19 cellular contexts compared by ENCODE assay signal in the genomic region with DNA sequence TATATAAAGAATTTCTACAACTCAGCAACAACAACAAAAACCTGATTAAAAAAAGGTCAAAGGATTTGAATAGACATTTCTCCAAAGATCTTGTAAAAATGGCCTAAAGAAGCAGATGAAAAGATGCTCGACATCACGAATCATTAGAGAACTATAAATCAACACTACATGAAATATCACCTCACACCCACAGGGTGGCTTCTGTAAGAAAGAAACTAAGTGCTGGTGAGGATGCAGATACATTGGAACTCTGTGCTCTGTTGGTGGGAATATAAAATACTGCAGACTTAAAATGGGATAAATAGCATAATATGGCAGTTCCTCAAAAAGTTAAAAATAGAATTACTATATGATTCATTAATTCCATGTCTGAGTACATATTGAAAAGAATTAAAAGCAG.
"Had no signal": no experiment of that assay in that cellular context is flagged by ENCODE, and none has a peak within 500 bp of the region (broad histone marks: within the 10 kb centered on the region; RNA-seq: fewer than 3 reads in every experiment).

No MANE protein-coding gene starts in this region.

- H3K36me3 Mint-ChIP-seq: activated CD8-positive, alpha-beta memory T cell treated with anti-CD3 and anti-CD28 coated beads, Interleukin-2, amount 10 ng/mL, durations not matched to agents 7 days and 5 days; activated naive CD8-positive, alpha-beta T cell; memory B cell; naive thymus-derived CD4-positive, alpha-beta T cell; neural progenitor cell had no signal

- H3K4me1 Mint-ChIP-seq: activated CD4-positive, alpha-beta memory T cell treated with anti-CD3 and anti-CD28 coated beads, Interleukin-2, amount 10 ng/mL, durations not matched to agents 7 days and 5 days; activated CD4-positive, alpha-beta T cell treated with anti-CD3 and anti-CD28 coated beads for 36 hours; activated CD8-positive, alpha-beta memory T cell treated with anti-CD3 and anti-CD28 coated beads, Interleukin-2, amount 10 ng/mL, durations not matched to agents 7 days and 5 days; memory B cell had no signal

- H3K4me3 Mint-ChIP-seq: activated CD4-positive, alpha-beta memory T cell treated with anti-CD3 and anti-CD28 coated beads, Interleukin-2, amount 10 ng/mL, durations not matched to agents 7 days and 5 days; activated CD4-positive, alpha-beta T cell treated with anti-CD3 and anti-CD28 coated beads for 36 hours; activated CD8-positive, alpha-beta memory T cell treated with anti-CD3 and anti-CD28 coated beads, Interleukin-2, amount 10 ng/mL, durations not matched to agents 7 days and 5 days; activated naive CD8-positive, alpha-beta T cell; memory B cell; naive thymus-derived CD4-positive, alpha-beta T cell; neural progenitor cell; T-helper 2 cell treated with Interferon-gamma antibody and Interleukin-4, amounts not matched to agents 5 μg/mL and 100 μg/mL, for 36 hours had no signal

- H2AFZ ChIP-seq: neural progenitor cell had no signal

- H3K9ac ChIP-seq: neural progenitor cell had no signal

- H3K27ac Mint-ChIP-seq: activated CD4-positive, alpha-beta memory T cell treated with anti-CD3 and anti-CD28 coated beads, Interleukin-2, amount 10 ng/mL, durations not matched to agents 7 days and 5 days; activated CD4-positive, alpha-beta T cell treated with anti-CD3 and anti-CD28 coated beads for 36 hours; activated CD8-positive, alpha-beta memory T cell treated with anti-CD3 and anti-CD28 coated beads, Interleukin-2, amount 10 ng/mL, durations not matched to agents 7 days and 5 days; activated naive CD8-positive, alpha-beta T cell; memory B cell; naive thymus-derived CD4-positive, alpha-beta T cell; neural progenitor cell; T-helper 2 cell treated with Interferon-gamma antibody and Interleukin-4, amounts not matched to agents 5 μg/mL and 100 μg/mL, for 36 hours had no signal

- H3K4me1 ChIP-seq: neural progenitor cell, prostate gland, right atrium auricular region, tibial artery had no signal

- H3K4me2 ChIP-seq: neural progenitor cell had no signal

- H3K9me3 ChIP-seq: heart right ventricle, prostate gland, right atrium auricular region, tibial artery had no signal

- H3K4me3 ChIP-seq: cardiac muscle cell, dorsolateral prefrontal cortex, heart right ventricle, neural progenitor cell, prostate gland, right atrium auricular region, tibial artery had no signal

- H3K27me3 Mint-ChIP-seq: activated CD4-positive, alpha-beta T cell treated with anti-CD3 and anti-CD28 coated beads for 36 hours; activated naive CD8-positive, alpha-beta T cell had no signal

- H3K9me3 Mint-ChIP-seq: activated CD4-positive, alpha-beta memory T cell treated with anti-CD3 and anti-CD28 coated beads, Interleukin-2, amount 10 ng/mL, durations not matched to agents 7 days and 5 days; memory B cell; naive thymus-derived CD4-positive, alpha-beta T cell; neural progenitor cell; T-helper 2 cell treated with Interferon-gamma antibody and Interleukin-4, amounts not matched to agents 5 μg/mL and 100 μg/mL, for 36 hours had no signal

- H3K36me3 ChIP-seq: cardiac muscle cell, heart right ventricle, neural progenitor cell, prostate gland, right atrium auricular region, tibial artery had no signal

- H3K27me3 ChIP-seq: cardiac muscle cell, dorsolateral prefrontal cortex, heart right ventricle, neural progenitor cell, right atrium auricular region, tibial artery had no signal

- DNase-seq: activated CD4-positive, alpha-beta memory T cell treated with anti-CD3 and anti-CD28 coated beads, Interleukin-2, amount 10 ng/mL, durations not matched to agents 7 days and 5 days; activated CD4-positive, alpha-beta T cell treated with anti-CD3 and anti-CD28 coated beads for 36 hours; activated CD8-positive, alpha-beta memory T cell treated with anti-CD3 and anti-CD28 coated beads, Interleukin-2, amount 10 ng/mL, durations not matched to agents 7 days and 5 days; dorsolateral prefrontal cortex; erythroblast; heart right ventricle; naive thymus-derived CD4-positive, alpha-beta T cell; stimulated activated CD4-positive, alpha-beta T cell treated with anti-CD3 and anti-CD28 coated beads, Interleukin-12 subunit alpha, Interleukin-12 subunit beta, amount 100 ng/mL, for 4 hours; stimulated activated CD4-positive, alpha-beta T cell treated with anti-CD3 and anti-CD28 coated beads, Interleukin-1b, Interleukin-23, amount 100 ng/mL, for 48 hours; stimulated activated naive CD8-positive, alpha-beta T cell treated with anti-CD3 and anti-CD28 coated beads, Interleukin-15, Interleukin-2, amounts not matched to agents 100 U/mL and 50 U/mL, for 24 hours; substantia nigra; tibial artery had no signal

- H3K27ac ChIP-seq: cardiac muscle cell, dorsolateral prefrontal cortex, heart right ventricle, neural progenitor cell, prostate gland, right atrium auricular region, tibial artery had no signal

- ATAC-seq: activated CD4-positive, alpha-beta T cell treated with anti-CD3 and anti-CD28 coated beads for 36 hours; activated CD8-positive, alpha-beta memory T cell treated with anti-CD3 and anti-CD28 coated beads, Interleukin-2, amount 10 ng/mL, durations not matched to agents 7 days and 5 days; heart right ventricle; naive thymus-derived CD4-positive, alpha-beta T cell; stimulated activated naive CD8-positive, alpha-beta T cell treated with anti-CD3 and anti-CD28 coated beads, Interleukin-15, Interleukin-2, amounts not matched to agents 100 U/mL and 50 U/mL, for 24 hours had no signal
